Comparison of ENCODE assay signal across 13 cellular contexts in the genomic region with DNA sequence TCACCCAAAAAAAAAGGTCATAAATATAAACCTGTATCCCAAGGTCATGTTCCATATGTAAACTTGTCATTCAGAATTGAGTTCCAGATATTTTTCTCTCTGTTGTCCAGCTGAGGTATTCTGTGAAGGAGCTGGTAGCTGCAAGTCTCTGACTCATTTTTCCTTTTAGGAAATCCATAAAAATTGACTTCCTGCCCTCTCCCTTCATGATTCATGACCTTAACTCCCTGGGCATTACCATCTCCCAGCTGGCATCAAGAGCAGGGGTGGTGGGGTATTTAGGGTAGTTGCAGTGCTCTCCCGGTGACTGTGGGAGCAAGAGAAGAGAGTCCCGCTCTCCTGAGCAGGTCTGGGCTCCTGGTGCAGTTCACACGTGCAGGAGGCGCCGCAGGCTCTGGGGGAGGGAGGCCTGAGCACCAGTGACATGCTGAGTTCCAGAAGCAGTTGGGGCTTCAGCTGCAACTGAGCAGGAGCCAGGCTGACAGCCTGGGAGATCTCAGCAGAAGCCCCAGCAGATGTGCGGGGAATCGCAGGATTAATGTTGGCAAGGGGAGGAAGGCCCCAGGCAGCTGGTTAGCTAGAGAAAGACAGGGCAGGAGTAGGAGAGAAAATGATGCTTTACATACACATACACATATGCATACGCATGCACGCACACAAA.
DNase-seq lines count a peak whose midpoint lies in the region; ATAC-seq and TF ChIP-seq lines count a peak whose summit lies in the region.
"Had no signal": no experiment of that assay in that cellular context is flagged by ENCODE, and none has a peak within 500 bp of the region (broad histone marks: within the 10 kb centered on the region; RNA-seq: fewer than 3 reads in every experiment).

No MANE protein-coding gene starts in this region.

- peaks cover 25% of the 10 kb centered on the region for H3K4me1 ChIP-seq in PC-3 (ENCODE audit: insufficient read depth, low read length)
- peaks cover 16% of the 10 kb centered on the region for H3K4me1 ChIP-seq in skeletal muscle satellite cell (ENCODE audit: control insufficient read depth, insufficient read depth, low read length)
- no peaks in the 10 kb centered on the region for H3K4me1 ChIP-seq in mucosa of descending colon (ENCODE audit: low read depth)
- H3K4me1 ChIP-seq: A549, HAP-1 had no signal

- POLR2A ChIA-PET in PC-3 (lab: Charles Lee; ENCODE audit: unreplicated experiment) = interaction anchor here (0.7 kb wide), 1 partner anchor 50 kb away, joined by 4 read pairs; no protein-coding TSS in a partner anchor

- H3K36me3 ChIP-seq in PC-3 (ENCODE audit: low read depth, low read length) (no peaks in the 10 kb centered on the region; the same call in 1 of the 2 replicates), skeletal muscle satellite cell (ENCODE audit: insufficient read depth, low read length) (no peaks in the 10 kb centered on the region), mucosa of descending colon (ENCODE audit: low read depth) (no peaks in the 10 kb centered on the region)
- H3K36me3 ChIP-seq: HAP-1 had no signal

- H3K4me1 Mint-ChIP-seq in activated naive CD4-positive, alpha-beta T cell treated with anti-CD3 and anti-CD28 coated beads, Interleukin-2, amount 10 ng/mL, durations not matched to agents 7 days and 5 days = no peaks in the 10 kb centered on the region

- H3K36me3 Mint-ChIP-seq in activated naive CD4-positive, alpha-beta T cell treated with anti-CD3 and anti-CD28 coated beads, Interleukin-2, amount 10 ng/mL, durations not matched to agents 7 days and 5 days = peaks cover 2% of the 10 kb centered on the region
- H3K36me3 Mint-ChIP-seq in activated naive CD4-positive, alpha-beta T cell treated with anti-CD3 and anti-CD28 coated beads, Interleukin-2, amount 50 U/mL, for 72 hours = no peaks in the 10 kb centered on the region

- CTCF ChIA-PET in activated naive CD4-positive, alpha-beta T cell treated with anti-CD3 and anti-CD28 coated beads, Interleukin-2, amount 10 ng/mL, durations not matched to agents 7 days and 5 days (lab: Charles Lee) = interaction anchor here (0.8 to 1.3 kb wide), 3 partner anchors 35 to 329 kb away, joined by 3 read pairs; no protein-coding TSS in a partner anchor
- CTCF ChIA-PET in PC-3 (lab: Charles Lee) = interaction anchor here (0.5 to 1.0 kb wide), 2 partner anchors 14 to 328 kb away, joined by 4 read pairs; no protein-coding TSS in a partner anchor

- H3K4me2 ChIP-seq in PC-3 (ENCODE audit: low read length) = peak overlapping the region; percentile 43
- H3K4me2 ChIP-seq in skeletal muscle satellite cell (ENCODE audit: low read length) = peak overlapping the region; percentile 22
- H3K4me2 ChIP-seq: A549 had no signal

- intact Hi-C loops in PC-3 (cut with micrococcal nuclease) (no loop called here), mucosa of descending colon (cut with DNase I, micrococcal nuclease) (no loop called here)

- H3K4me3 ChIP-seq in PC-3 (ENCODE audit: low read length) = no peak overlapping the region
- H3K4me3 ChIP-seq in fibroblast of mammary gland (ENCODE audit: control insufficient read depth, low read depth, low read length) = no peak overlapping the region
- no peak overlapping the region for H3K4me3 ChIP-seq in skeletal muscle satellite cell (ENCODE audit: low read length)
- H3K4me3 ChIP-seq in mucosa of descending colon = no peak overlapping the region
- H3K4me3 ChIP-seq: A549, HAP-1, thoracic aorta had no signal

- H3K9me3 Mint-ChIP-seq in activated naive CD4-positive, alpha-beta T cell treated with anti-CD3 and anti-CD28 coated beads, Interleukin-2, amount 10 ng/mL, durations not matched to agents 7 days and 5 days = no peaks in the 10 kb centered on the region
- H3K9me3 Mint-ChIP-seq in activated naive CD4-positive, alpha-beta T cell treated with anti-CD3 and anti-CD28 coated beads, Interleukin-2, amount 50 U/mL, for 72 hours = no peaks in the 10 kb centered on the region

- no peaks in the 10 kb centered on the region for H4K20me1 ChIP-seq in PC-3 (ENCODE audit: low read length)

- DNase-seq in activated naive CD4-positive, alpha-beta T cell treated with anti-CD3 and anti-CD28 coated beads, Interleukin-2, amount 10 ng/mL, durations not matched to agents 7 days and 5 days = no peak
- no peak for DNase-seq in activated naive CD4-positive, alpha-beta T cell treated with anti-CD3 and anti-CD28 coated beads, Interleukin-2, amount 50 U/mL, for 72 hours (ENCODE audit: low spot score in 2 of 2)
- DNase-seq in PC-3 = peak; percentile 68
- peak; percentile 45 for DNase-seq in fibroblast of mammary gland (ENCODE audit: low read depth)
- no peak for DNase-seq in NCI-H1930 (lab: John Stamatoyannopoulos, UW)
- DNase-seq in mucosa of descending colon = no peak
- DNase-seq: activated T-cell treated with anti-CD3 and anti-CD28 coated beads, Interleukin-2, amount 50 U/mL, for 48 hours; stimulated activated CD4-positive, alpha-beta T cell treated with anti-CD3 and anti-CD28 coated beads, Interleukin-2, amount 100 ng/mL, for 24 hours had no signal

- no TSS peak for BruUV-seq in PC-3 (replicated peaks; lab: Mats Ljungman, UMichigan)

- H3F3A ChIP-seq in PC-3 (ENCODE audit: low read length, unreplicated experiment) = no peaks in the 10 kb centered on the region

- H2AFZ ChIP-seq in PC-3 (ENCODE audit: low read length) = no peak overlapping the region

- H3K27me3 ChIP-seq in PC-3 (ENCODE audit: low read length) (no peaks in the 10 kb centered on the region), skeletal muscle satellite cell (ENCODE audit: control insufficient read depth, insufficient read depth, low read length) (no peaks in the 10 kb centered on the region)

- 0 out of 2 replicates have a peak overlapping the region, but pooled peaks have one; percentile 20 for H3K27ac ChIP-seq in PC-3 (ENCODE audit: low read length)
- H3K27ac ChIP-seq: A549, thoracic aorta had no signal

- no peaks in the 10 kb centered on the region for H3K9me2 ChIP-seq in PC-3 (replicated peaks; ENCODE audit: low read length)

- peak overlapping the region; percentile 45 for H3K27ac Mint-ChIP-seq in activated naive CD4-positive, alpha-beta T cell treated with anti-CD3 and anti-CD28 coated beads, Interleukin-2, amount 10 ng/mL, durations not matched to agents 7 days and 5 days
- no peak overlapping the region for H3K27ac Mint-ChIP-seq in activated naive CD4-positive, alpha-beta T cell treated with anti-CD3 and anti-CD28 coated beads, Interleukin-2, amount 50 U/mL, for 72 hours

- H3K9ac ChIP-seq in PC-3 (ENCODE audit: low read length) (no peak overlapping the region), skeletal muscle satellite cell (ENCODE audit: low read depth, low read length) (no peak overlapping the region)

- no peaks in the 10 kb centered on the region for H3K79me2 ChIP-seq in PC-3 (ENCODE audit: low read length)

- H3K4me3 Mint-ChIP-seq in activated naive CD4-positive, alpha-beta T cell treated with anti-CD3 and anti-CD28 coated beads, Interleukin-2, amount 10 ng/mL, durations not matched to agents 7 days and 5 days = no peak overlapping the region

- no peak for ATAC-seq in activated naive CD4-positive, alpha-beta T cell treated with anti-CD3 and anti-CD28 coated beads, Interleukin-2, amount 50 U/mL, for 72 hours
- peak; percentile 43 for ATAC-seq in PC-3
- ATAC-seq in mucosa of descending colon = no peak
- ATAC-seq in GM19463 (IDR thresholded peaks at IDR 0.05; ENCODE audit: unreplicated experiment) = no peak
- ATAC-seq: A549 had no signal

- H3K27me3 Mint-ChIP-seq in activated naive CD4-positive, alpha-beta T cell treated with anti-CD3 and anti-CD28 coated beads, Interleukin-2, amount 10 ng/mL, durations not matched to agents 7 days and 5 days = no peaks in the 10 kb centered on the region

- TF ChIP-seq CTCF in PC-3 (conservative IDR thresholded peaks at IDR 0.05; ENCODE audit: low read depth, low read length) = no peak
- no peak for TF ChIP-seq CTCF in fibroblast of mammary gland (conservative IDR thresholded peaks at IDR 0.05; ENCODE audit: control insufficient read depth, insufficient read depth, low read depth, low read length)
- TF ChIP-seq CTCF in mucosa of descending colon (IDR thresholded peaks at IDR 0.05) = no peak

- H3K9me3 ChIP-seq in PC-3 (ENCODE audit: low read length) = no peaks in the 10 kb centered on the region
- no peaks in the 10 kb centered on the region for H3K9me3 ChIP-seq in skeletal muscle satellite cell (replicated peaks; ENCODE audit: low read length)
- no peaks in the 10 kb centered on the region for H3K9me3 ChIP-seq in mucosa of descending colon
- H3K9me3 ChIP-seq: A549, HAP-1, thoracic aorta had no signal

Comparison
In these comparisons a context has a peak if more than half of its experiments do, and no peak if none do; other contexts are left out.
1. DNase-seq: peak in PC-3 (single experiment) and fibroblast of mammary gland (single experiment); none in activated naive CD4-positive, alpha-beta T cell treated with anti-CD3 and anti-CD28 coated beads, Interleukin-2, amount 10 ng/mL, durations not matched to agents 7 days and 5 days (single experiment), activated naive CD4-positive, alpha-beta T cell treated with anti-CD3 and anti-CD28 coated beads, Interleukin-2, amount 50 U/mL, for 72 hours (0 of 2), NCI-H1930 (0 of 2) and mucosa of descending colon (0 of 3).